22 cellular contexts compared by ENCODE assay signal in genomic region chr4:43325220-43325967, GRCh38.
DNase-seq lines count a peak whose midpoint lies in the region; ATAC-seq and TF ChIP-seq lines count a peak whose summit lies in the region.
"Had no signal": no experiment of that assay in that cellular context is flagged by ENCODE, and none has a peak within 500 bp of the region (broad histone marks: within the 10 kb centered on the region; RNA-seq: fewer than 3 reads in every experiment).

No MANE protein-coding gene starts in this region.

- H3K4me1 ChIP-seq in neural progenitor cell, result no peaks in the 10 kb centered on the region
- H3K4me1 ChIP-seq: lower lobe of right lung, spleen had no signal

- H3K4me1 Mint-ChIP-seq in neural progenitor cell, result no peaks in the 10 kb centered on the region
- no peaks in the 10 kb centered on the region for H3K4me1 Mint-ChIP-seq in naive thymus-derived CD8-positive, alpha-beta T cell
- H3K4me1 Mint-ChIP-seq in activated T-cell treated with anti-CD3 and anti-CD28 coated beads, Interleukin-2, amount 50 U/mL, for 4 hours (ENCODE audit: low read depth), result no peaks in the 10 kb centered on the region
- H3K4me1 Mint-ChIP-seq: activated B cell treated with CpG ODN at 0.5 μM for 24 hours had no signal

- TF ChIP-seq CTCF in astrocyte of the spinal cord (IDR thresholded peaks at IDR 0.05; ENCODE audit: low read depth, low read length), result no peak
- TF ChIP-seq CTCF in neural progenitor cell (IDR thresholded peaks at IDR 0.05), result no peak

- no peaks in the 10 kb centered on the region for H3K79me2 ChIP-seq in neural progenitor cell (ENCODE audit: low read depth)

- H3K27me3 ChIP-seq in neural progenitor cell, result no peaks in the 10 kb centered on the region
- H3K27me3 ChIP-seq: spleen had no signal

- no peaks in the 10 kb centered on the region for H3K36me3 ChIP-seq in neural progenitor cell
- H3K36me3 ChIP-seq: lower lobe of right lung, spleen, thoracic aorta had no signal

- no peak overlapping the region for H3K4me2 ChIP-seq in neural progenitor cell

- no peaks in the 10 kb centered on the region for H4K20me1 ChIP-seq in neural progenitor cell (ENCODE audit: low read depth)

- peaks cover 2% of the 10 kb centered on the region for H3K27me3 Mint-ChIP-seq in neural progenitor cell (ENCODE audit: insufficient read depth, low read depth)
- no peaks in the 10 kb centered on the region for H3K27me3 Mint-ChIP-seq in naive thymus-derived CD8-positive, alpha-beta T cell
- no peaks in the 10 kb centered on the region for H3K27me3 Mint-ChIP-seq in activated T-cell treated with anti-CD3 and anti-CD28 coated beads, Interleukin-2, amount 50 U/mL, for 4 hours (ENCODE audit: low read depth)
- H3K27me3 Mint-ChIP-seq: activated B cell treated with CpG ODN at 0.5 μM for 24 hours; activated CD8-positive, alpha-beta T cell treated with anti-CD3 and anti-CD28 coated beads for 36 hours; natural killer cell treated with Interleukin-12 subunit alpha and Interleukin-12 subunit beta and Interleukin-15 and Interleukin-18, amount 100 ng/mL, for 72 hours had no signal

- POLR2A ChIA-PET in naive thymus-derived CD8-positive, alpha-beta T cell (lab: Charles Lee), result no interaction called here

- no peak overlapping the region for H3K9ac ChIP-seq in neural progenitor cell

- ATAC-seq in GM19351 (IDR thresholded peaks at IDR 0.05; ENCODE audit: unreplicated experiment) (peak; percentile 36), HG03521 (IDR thresholded peaks at IDR 0.05; ENCODE audit: unreplicated experiment) (no peak)
- ATAC-seq in naive thymus-derived CD8-positive, alpha-beta T cell, result no peak
- no peak for ATAC-seq in activated T-cell treated with anti-CD3 and anti-CD28 coated beads, Interleukin-2, amount 50 U/mL, for 4 hours
- ATAC-seq: activated CD8-positive, alpha-beta T cell treated with anti-CD3 and anti-CD28 coated beads for 36 hours; lower lobe of right lung; natural killer cell treated with Interleukin-12 subunit alpha and Interleukin-12 subunit beta and Interleukin-15 and Interleukin-18, amount 100 ng/mL, for 72 hours had no signal

- H3K4me3 ChIP-seq in astrocyte of the spinal cord (ENCODE audit: low read depth, low read length) (no peak overlapping the region), neural progenitor cell (no peak overlapping the region)
- H3K4me3 ChIP-seq: lower lobe of right lung, spleen, thoracic aorta had no signal

- H3K36me3 Mint-ChIP-seq in neural progenitor cell, result no peaks in the 10 kb centered on the region
- H3K36me3 Mint-ChIP-seq in naive thymus-derived CD8-positive, alpha-beta T cell, result no peaks in the 10 kb centered on the region
- H3K36me3 Mint-ChIP-seq in activated T-cell treated with anti-CD3 and anti-CD28 coated beads, Interleukin-2, amount 50 U/mL, for 4 hours (ENCODE audit: insufficient read depth), result no peaks in the 10 kb centered on the region
- H3K36me3 Mint-ChIP-seq: natural killer cell treated with Interleukin-12 subunit alpha and Interleukin-12 subunit beta and Interleukin-15 and Interleukin-18, amount 100 ng/mL, for 72 hours had no signal

- in situ Hi-C loops in astrocyte of the spinal cord (cut with HindIII; ENCODE audit: low sequenced_read_pairs), result no loop called here

- H3K4me3 Mint-ChIP-seq in neural progenitor cell, result no peak overlapping the region
- H3K4me3 Mint-ChIP-seq in naive thymus-derived CD8-positive, alpha-beta T cell, result no peak overlapping the region
- no peak overlapping the region for H3K4me3 Mint-ChIP-seq in activated T-cell treated with anti-CD3 and anti-CD28 coated beads, Interleukin-2, amount 50 U/mL, for 4 hours
- H3K4me3 Mint-ChIP-seq: activated B cell treated with CpG ODN at 0.5 μM for 24 hours; activated CD8-positive, alpha-beta T cell treated with anti-CD3 and anti-CD28 coated beads for 36 hours; activated T-helper 1 cell treated with anti-CD3 and anti-CD28 coated beads, Interleukin-12 subunit alpha, Interleukin-12 subunit beta, Interleukin-2, Interleukin-4 antibody, amounts not matched to agents 30 ng/mL and 10 ng/mL and 1 ng/mL, durations not matched to agents 14 hours and 24 hours and 36 hours; natural killer cell treated with Interleukin-12 subunit alpha and Interleukin-12 subunit beta and Interleukin-15 and Interleukin-18, amount 100 ng/mL, for 72 hours; T-helper 1 cell treated with Interleukin-12 subunit alpha and Interleukin-12 subunit beta and Interleukin-4 antibody, amounts not matched to agents 30 μg/mL and 1 μg/mL, for 36 hours had no signal

- H3K9me3 Mint-ChIP-seq in neural progenitor cell, result no peaks in the 10 kb centered on the region
- H3K9me3 Mint-ChIP-seq in naive thymus-derived CD8-positive, alpha-beta T cell, result peaks cover 0 to 25% (median 0%) of the 10 kb centered on the region in 9 donors
- H3K9me3 Mint-ChIP-seq in activated T-cell treated with anti-CD3 and anti-CD28 coated beads, Interleukin-2, amount 50 U/mL, for 4 hours, result peaks cover 7% of the 10 kb centered on the region
- H3K9me3 Mint-ChIP-seq: activated B cell treated with CpG ODN at 0.5 μM for 24 hours; activated T-helper 1 cell treated with anti-CD3 and anti-CD28 coated beads, Interleukin-12 subunit alpha, Interleukin-12 subunit beta, Interleukin-2, Interleukin-4 antibody, amounts not matched to agents 30 ng/mL and 10 ng/mL and 1 ng/mL, durations not matched to agents 14 hours and 24 hours and 36 hours had no signal

- H3F3A ChIP-seq in neural progenitor cell (ENCODE audit: low read depth), result no peaks in the 10 kb centered on the region

- H3K9me3 ChIP-seq in neural progenitor cell (ENCODE audit: low read depth), result no peaks in the 10 kb centered on the region
- H3K9me3 ChIP-seq: lower lobe of right lung, spleen, thoracic aorta had no signal

- DNase-seq in MV-4-11 (lab: John Stamatoyannopoulos, UW) (peak; percentile 0), astrocyte of the spinal cord (ENCODE audit: low read depth, low spot score) (peak; percentile 22), neural progenitor cell (ENCODE audit: low spot score) (no peak), 8988T (no peak)
- no peak for DNase-seq in naive thymus-derived CD8-positive, alpha-beta T cell
- no peak for DNase-seq in activated T-cell treated with anti-CD3 and anti-CD28 coated beads, Interleukin-2, amount 50 U/mL, for 4 hours
- DNase-seq: activated B cell treated with CpG ODN at 0.5 μM for 24 hours; activated CD8-positive, alpha-beta T cell treated with anti-CD3 and anti-CD28 coated beads for 36 hours; glutamatergic neuron; lower lobe of right lung; NCI-H1092 treated with DMSO at 0.1 percent for 48 hours; NCI-H2171 treated with DMSO at 0.1 percent for 48 hours; NCI-H748 treated with DMSO at 0.1 percent for 48 hours; RPMI8226; spleen had no signal

- no peak overlapping the region for H3K27ac Mint-ChIP-seq in neural progenitor cell
- H3K27ac Mint-ChIP-seq in naive thymus-derived CD8-positive, alpha-beta T cell, result no peak overlapping the region
- H3K27ac Mint-ChIP-seq: activated B cell treated with CpG ODN at 0.5 μM for 24 hours; activated CD8-positive, alpha-beta T cell treated with anti-CD3 and anti-CD28 coated beads for 36 hours; activated T-helper 1 cell treated with anti-CD3 and anti-CD28 coated beads, Interleukin-12 subunit alpha, Interleukin-12 subunit beta, Interleukin-2, Interleukin-4 antibody, amounts not matched to agents 30 ng/mL and 10 ng/mL and 1 ng/mL, durations not matched to agents 14 hours and 24 hours and 36 hours; natural killer cell treated with Interleukin-12 subunit alpha and Interleukin-12 subunit beta and Interleukin-15 and Interleukin-18, amount 100 ng/mL, for 72 hours; progenitor cell of endocrine pancreas; T-helper 1 cell treated with Interleukin-12 subunit alpha and Interleukin-12 subunit beta and Interleukin-4 antibody, amounts not matched to agents 30 μg/mL and 1 μg/mL, for 36 hours had no signal

- peak overlapping the region; percentile 89 for H2AFZ ChIP-seq in neural progenitor cell (replicated peaks)

- H3K27ac ChIP-seq in neural progenitor cell, result no peak overlapping the region
- H3K27ac ChIP-seq: lower lobe of right lung, spleen, thoracic aorta had no signal

Comparison
In these comparisons a context has a peak if more than half of its experiments do, and no peak if none do; other contexts are left out.
1. DNase-seq: peak in MV-4-11 (single experiment) and astrocyte of the spinal cord (single experiment); none in neural progenitor cell (single experiment), 8988T (single experiment), naive thymus-derived CD8-positive, alpha-beta T cell (0 of 10) and activated T-cell treated with anti-CD3 and anti-CD28 coated beads, Interleukin-2, amount 50 U/mL, for 4 hours (single experiment).